ENCODE assay signal across 8 cellular contexts in the genomic region with DNA sequence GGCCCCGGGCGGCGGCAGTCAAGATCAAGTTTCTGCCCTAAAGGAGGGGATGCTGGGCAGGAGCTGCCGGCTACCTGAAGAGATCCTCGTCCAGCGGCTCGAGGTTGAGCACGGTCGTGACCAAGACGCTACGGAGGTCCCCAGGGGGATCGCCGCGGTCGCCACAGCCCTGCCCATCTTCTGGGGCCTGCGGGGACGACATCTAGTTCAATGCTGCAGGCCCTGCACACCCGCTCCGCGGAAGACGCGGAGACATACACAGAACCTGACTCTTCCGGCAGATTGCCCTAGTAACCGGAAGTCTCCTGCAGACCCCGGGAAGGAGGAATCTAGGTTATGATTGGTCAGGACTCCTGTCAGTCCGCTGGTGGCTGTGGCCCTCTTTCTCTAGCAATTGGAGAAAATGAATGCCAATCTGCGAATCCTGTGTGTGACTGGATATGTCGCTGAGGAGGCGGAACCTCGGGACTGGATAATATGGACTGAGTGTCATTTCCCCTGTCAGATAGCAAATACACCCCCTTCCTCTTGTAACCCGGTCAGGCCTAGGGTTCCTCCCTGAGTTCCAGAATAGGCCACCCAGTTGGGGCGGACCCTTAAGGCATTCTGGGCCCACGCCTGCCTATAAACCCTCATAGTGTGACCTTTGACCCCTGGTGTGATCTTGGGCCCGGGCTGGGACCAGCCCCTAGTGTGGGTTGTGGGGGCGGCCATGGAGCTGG.
DNase-seq lines count a peak whose midpoint lies in the region; ATAC-seq lines count a peak whose summit lies in the region.

A gene (minus strand): TSS at position 279 of the 722 bp plus-strand sequence. CDS start 77 bp downstream, at position 202.
A gene (plus strand): TSS at position 501 of the 722 bp plus-strand sequence. CDS start 212 bp downstream, at position 713.

- H3K27ac ChIP-seq in BLaER1: peak within 1 kb of the TSS; percentile 83

- DNase-seq in GM19240 (ENCODE audit: insufficient read length, low spot score) (peak; percentile 96), NCI-H524 (lab: John Stamatoyannopoulos, UW) (peak; percentile 100), dedifferentiated amniotic fluid mesenchymal stem cell (ENCODE audit: extremely low spot score) (peak; percentile 100), left kidney (ENCODE audit: low read depth, low spot score) (peak; percentile 100)
- DNase-seq in activated CD4-positive, alpha-beta T cell treated with anti-CD3 and anti-CD28 coated beads for 4 hours: peak; percentile 91 to 97
- peak; percentile 95 for DNase-seq in stimulated activated CD4-positive, alpha-beta T cell treated with anti-CD3 and anti-CD28 coated beads, Interleukin-1b, Interleukin-23, amount 100 ng/mL, for 48 hours

- H4K20me1 ChIP-seq in BLaER1: no peaks in the 10 kb centered on the region

- no peaks in the 10 kb centered on the region for H3K27me3 ChIP-seq in BLaER1

- peaks cover 35% of the 10 kb centered on the region for H3K4me1 ChIP-seq in BLaER1

- H3K9me3 ChIP-seq in BLaER1: no peaks in the 10 kb centered on the region

- H3K9ac ChIP-seq in BLaER1: peak within 1 kb of the TSS; percentile 87

- ATAC-seq in HG03457 (IDR thresholded peaks at IDR 0.05; ENCODE audit: unreplicated experiment): peak; percentile 83

- peak within 1 kb of the TSS; percentile 94 for H3K4me2 ChIP-seq in BLaER1

- peak within 1 kb of the TSS; percentile 90 for H3K4me3 ChIP-seq in BLaER1

- H3K36me3 ChIP-seq in BLaER1: peaks cover 35% of the 10 kb centered on the region

Comparison
In these comparisons a context has a peak if more than half of its experiments do, and no peak if none do; other contexts are left out.
1. Peak in every context shown above with its lines: DNase-seq, ATAC-seq, H3K4me3 ChIP-seq and H3K27ac ChIP-seq.